14 cellular contexts compared by ENCODE assay signal in genomic region chr5:151038292-151038745, GRCh38. TPM values are rescaled to one million over a fixed set of nuclear protein-coding genes. Genes with fewer than 3 reads are reported as not detected.
DNase-seq lines count a peak whose midpoint lies in the region; ATAC-seq, FAIRE-seq and TF ChIP-seq lines count a peak whose summit lies in the region.
"Had no signal": no experiment of that assay in that cellular context is flagged by ENCODE, and none has a peak within 500 bp of the region (broad histone marks: within the 10 kb centered on the region; RNA-seq: fewer than 3 reads in every experiment).

No MANE protein-coding gene starts in this region.

- H3K9ac ChIP-seq in endothelial cell of umbilical vein (replicated peaks; ENCODE audit: extremely low read depth, insufficient read depth, low read length), result no peak overlapping the region

- no peak for DNase-seq in activated CD4-positive, alpha-beta memory T cell treated with anti-CD3 and anti-CD28 coated beads for 36 hours
- DNase-seq in activated CD4-positive, alpha-beta memory T cell treated with anti-CD3 and anti-CD28 coated beads, Interleukin-2, amount 10 ng/mL, durations not matched to agents 7 days and 5 days, result no peak
- DNase-seq in endothelial cell of umbilical vein (ENCODE audit: low read depth, low spot score), result no peak
- DNase-seq in tibial nerve (ENCODE audit: low spot score in 2 of 2), result no peak
- DNase-seq in MG63, result no peak
- no peak for DNase-seq in NCI-H2227 treated with DMSO at 0.1 percent for 48 hours (lab: John Stamatoyannopoulos, UW)
- DNase-seq: activated CD4-positive, alpha-beta T cell treated with anti-CD3 and anti-CD28 coated beads, Interleukin-2, amount 50 U/mL, for 1 hour; amygdala; erythroblast; immature natural killer cell; NCI-H510A treated with DMSO at 0.1 percent for 48 hours had no signal

- no peaks in the 10 kb centered on the region for H3K79me2 ChIP-seq in endothelial cell of umbilical vein (ENCODE audit: control insufficient read depth, insufficient read depth, low read length)

- H3K4me3 ChIP-seq in endothelial cell of umbilical vein (replicated peaks in 1 of 3; ENCODE audit: insufficient read depth in 1 of 3, low read depth in 1 of 3, low read length in 3 of 3) (no peak overlapping the region), tibial nerve (no peak overlapping the region), MG63 (no peak overlapping the region)

- H3K4me3 Mint-ChIP-seq in activated CD4-positive, alpha-beta memory T cell treated with anti-CD3 and anti-CD28 coated beads for 36 hours, result no peak overlapping the region
- no peak overlapping the region for H3K4me3 Mint-ChIP-seq in activated CD4-positive, alpha-beta memory T cell treated with anti-CD3 and anti-CD28 coated beads, Interleukin-2, amount 10 ng/mL, durations not matched to agents 7 days and 5 days
- no peak overlapping the region for H3K4me3 Mint-ChIP-seq in nephron
- H3K4me3 Mint-ChIP-seq: immature natural killer cell had no signal

- no peaks in the 10 kb centered on the region for H3K9me3 ChIP-seq in endothelial cell of umbilical vein (replicated peaks; ENCODE audit: control insufficient read depth, insufficient read depth, low read length)
- H3K9me3 ChIP-seq in tibial nerve, result no peaks in the 10 kb centered on the region
- no peaks in the 10 kb centered on the region for H3K9me3 ChIP-seq in MG63

- no peaks in the 10 kb centered on the region for H4K20me1 ChIP-seq in endothelial cell of umbilical vein (replicated peaks; ENCODE audit: control insufficient read depth, extremely low read depth, insufficient read depth, low read length)

- peaks cover 21% of the 10 kb centered on the region for H3K4me1 ChIP-seq in endothelial cell of umbilical vein (ENCODE audit: control insufficient read depth, extremely low read depth, insufficient read depth, low read length)
- peaks cover 0 to 43% (median 21%) of the 10 kb centered on the region in 4 donors for H3K4me1 ChIP-seq in tibial nerve

- no peaks in the 10 kb centered on the region for H3K27me3 ChIP-seq in endothelial cell of umbilical vein (ENCODE audit: control insufficient read depth in 2 of 2, insufficient read depth in 2 of 2, low read length in 2 of 2)
- no peaks in the 10 kb centered on the region for H3K27me3 ChIP-seq in tibial nerve
- H3K27me3 ChIP-seq in MG63, result no peaks in the 10 kb centered on the region

- no peaks in the 10 kb centered on the region for H3K9me3 Mint-ChIP-seq in activated CD4-positive, alpha-beta memory T cell treated with anti-CD3 and anti-CD28 coated beads for 36 hours
- H3K9me3 Mint-ChIP-seq in activated CD4-positive, alpha-beta memory T cell treated with anti-CD3 and anti-CD28 coated beads, Interleukin-2, amount 10 ng/mL, durations not matched to agents 7 days and 5 days, result no peaks in the 10 kb centered on the region
- no peaks in the 10 kb centered on the region for H3K9me3 Mint-ChIP-seq in nephron
- H3K9me3 Mint-ChIP-seq: immature natural killer cell had no signal

- intact Hi-C loops in activated CD4-positive, alpha-beta memory T cell treated with anti-CD3 and anti-CD28 coated beads for 36 hours (cut with micrococcal nuclease), result no loop called here
- intact Hi-C loops in endothelial cell of umbilical vein (cut with micrococcal nuclease), result loop anchor here (1.0 kb wide), 1 partner anchor 15 kb away; no protein-coding TSS in a partner anchor

- peak overlapping the region; percentile 36 for H3K27ac ChIP-seq in endothelial cell of umbilical vein (ENCODE audit: insufficient read depth, low read depth, low read length)
- H3K27ac ChIP-seq in tibial nerve, result peak overlapping the region; percentile 21 to 79 (median 65)

- H3K36me3 Mint-ChIP-seq in activated CD4-positive, alpha-beta memory T cell treated with anti-CD3 and anti-CD28 coated beads for 36 hours, result peaks cover 76% of the 10 kb centered on the region
- H3K36me3 Mint-ChIP-seq in activated CD4-positive, alpha-beta memory T cell treated with anti-CD3 and anti-CD28 coated beads, Interleukin-2, amount 10 ng/mL, durations not matched to agents 7 days and 5 days (ENCODE audit: low read depth), result peaks cover 85% of the 10 kb centered on the region
- H3K36me3 Mint-ChIP-seq in nephron (ENCODE audit: low read depth), result peaks cover 58% of the 10 kb centered on the region

- dilution Hi-C loops in endothelial cell of umbilical vein (cut with MboI; ENCODE audit: extremely low pct_ligation_motif_present, low sequenced_read_pairs), result loop anchor here (10.0 kb wide), 1 partner anchor 46 kb away; the partner anchor contains the start of gene TNIP1

- peaks cover 14 to 42% of the 10 kb centered on the region in 2 experiments for H3K36me3 ChIP-seq in endothelial cell of umbilical vein (ENCODE audit: control insufficient read depth in 2 of 2, extremely low read depth in 1 of 2, insufficient read depth in 2 of 2, low read length in 2 of 2)
- peaks cover 0 to 97% (median 38%) of the 10 kb centered on the region in 3 donors for H3K36me3 ChIP-seq in tibial nerve
- H3K36me3 ChIP-seq in MG63, result peaks cover 75% of the 10 kb centered on the region

- no peak for TF ChIP-seq POLR2A in endothelial cell of umbilical vein (IDR thresholded peaks at IDR 0.05; ENCODE audit: low read depth, low read length)
- no peak for TF ChIP-seq POLR2A in tibial nerve (IDR thresholded peaks at IDR 0.05)

- no peaks in the 10 kb centered on the region for H3K27me3 Mint-ChIP-seq in activated CD4-positive, alpha-beta memory T cell treated with anti-CD3 and anti-CD28 coated beads for 36 hours
- H3K27me3 Mint-ChIP-seq in activated CD4-positive, alpha-beta memory T cell treated with anti-CD3 and anti-CD28 coated beads, Interleukin-2, amount 10 ng/mL, durations not matched to agents 7 days and 5 days, result no peaks in the 10 kb centered on the region
- no peaks in the 10 kb centered on the region for H3K27me3 Mint-ChIP-seq in nephron (ENCODE audit: low read depth)

- TF ChIP-seq CTCF in endothelial cell of umbilical vein (IDR thresholded peaks at IDR 0.05; ENCODE audit: extremely low read depth in 1 of 2, insufficient read depth in 1 of 2, low read depth in 1 of 2, low read length in 2 of 2) (no peak), nephron (IDR thresholded peaks at IDR 0.05; ENCODE audit: unreplicated experiment in 3 of 3) (no peak), tibial nerve (IDR thresholded peaks at IDR 0.05) (no peak)

- CTCF ChIA-PET in activated CD4-positive, alpha-beta memory T cell treated with anti-CD3 and anti-CD28 coated beads for 36 hours (lab: Charles Lee), result interaction anchor here (1.2 to 7.9 kb wide), 4 partner anchors 10 to 127 kb away, joined by 4 to 47 read pairs (median 10); no protein-coding TSS in a partner anchor
- CTCF ChIA-PET in activated CD4-positive, alpha-beta memory T cell treated with anti-CD3 and anti-CD28 coated beads, Interleukin-2, amount 10 ng/mL, durations not matched to agents 7 days and 5 days (lab: Charles Lee), result no interaction called here
- CTCF ChIA-PET in endothelial cell of umbilical vein (lab: Charles Lee), result interaction anchor here (0.7 to 3.7 kb wide), 12 partner anchors 10 to 238 kb away, joined by 3 to 37 read pairs (median 6); no protein-coding TSS in a partner anchor

- ATAC-seq in GM21717 (IDR thresholded peaks at IDR 0.05; ENCODE audit: unreplicated experiment), result no peak

- no peaks in the 10 kb centered on the region for H3K9me1 ChIP-seq in endothelial cell of umbilical vein (replicated peaks; ENCODE audit: control insufficient read depth, extremely low read depth, insufficient read depth, low read length)

- no peak for TF ChIP-seq EP300 in tibial nerve (IDR thresholded peaks at IDR 0.05)

- peak; percentile 81 for FAIRE-seq in endothelial cell of umbilical vein (lab: Jason Lieb, UNC)

- POLR2A ChIA-PET in activated CD4-positive, alpha-beta memory T cell treated with anti-CD3 and anti-CD28 coated beads for 36 hours (lab: Charles Lee), result interaction anchor here (1.2 kb wide), 1 partner anchor 11 kb away, joined by 3 read pairs; no protein-coding TSS in a partner anchor
- POLR2A ChIA-PET in activated CD4-positive, alpha-beta memory T cell treated with anti-CD3 and anti-CD28 coated beads, Interleukin-2, amount 10 ng/mL, durations not matched to agents 7 days and 5 days (lab: Charles Lee), result no interaction called here
- POLR2A ChIA-PET in endothelial cell of umbilical vein (lab: Charles Lee), result no interaction called here

- H3K4me2 ChIP-seq in endothelial cell of umbilical vein (ENCODE audit: insufficient read depth, low read length), result peak overlapping the region; percentile 41

- 46 to 55% methylated on average over 10 of the region's 10 CpGs for WGBS in tibial nerve, 2 donors

- no peak overlapping the region for H2AFZ ChIP-seq in endothelial cell of umbilical vein (ENCODE audit: low read depth, low read length)

- peaks cover 10% of the 10 kb centered on the region for H3K4me1 Mint-ChIP-seq in activated CD4-positive, alpha-beta memory T cell treated with anti-CD3 and anti-CD28 coated beads for 36 hours (ENCODE audit: low read depth)
- peaks cover 10% of the 10 kb centered on the region for H3K4me1 Mint-ChIP-seq in activated CD4-positive, alpha-beta memory T cell treated with anti-CD3 and anti-CD28 coated beads, Interleukin-2, amount 10 ng/mL, durations not matched to agents 7 days and 5 days
- H3K4me1 Mint-ChIP-seq in nephron, result peaks cover 25% of the 10 kb centered on the region
- H3K4me1 Mint-ChIP-seq: immature natural killer cell had no signal

- no TSS peak for BruUV-seq in endothelial cell of umbilical vein (replicated peaks; lab: Mats Ljungman, UMichigan)

- peak overlapping the region; percentile 44 for H3K27ac Mint-ChIP-seq in activated CD4-positive, alpha-beta memory T cell treated with anti-CD3 and anti-CD28 coated beads for 36 hours
- no peak overlapping the region for H3K27ac Mint-ChIP-seq in activated CD4-positive, alpha-beta memory T cell treated with anti-CD3 and anti-CD28 coated beads, Interleukin-2, amount 10 ng/mL, durations not matched to agents 7 days and 5 days
- H3K27ac Mint-ChIP-seq in nephron, result peak overlapping the region; percentile 77 to 94 (median 87)

RNA-seq across cellular contexts. Expression of gene GPX3, which starts 17.9 kb away (rescaled TPM):
- not detected for total RNA-seq in activated CD4-positive, alpha-beta memory T cell treated with anti-CD3 and anti-CD28 coated beads for 36 hours
- not detected for total RNA-seq in activated CD4-positive, alpha-beta memory T cell treated with anti-CD3 and anti-CD28 coated beads, Interleukin-2, amount 10 ng/mL, durations not matched to agents 7 days and 5 days
- total RNA-seq in endothelial cell of umbilical vein (3.5 and 5.1 TPM in 2 replicates), tibial nerve (1,000 to 10,000 TPM; 3,864 to 9,036 (median 5,113) TPM)
- 17.1 and 17.7 TPM in 2 replicates for polyA plus RNA-seq in endothelial cell of umbilical vein
- polyA plus RNA-seq in endothelial cell of umbilical vein (2011; cell fraction: cytosol; rRNA removed), result 10.6 and 11.1 TPM in 2 replicates
- polyA plus RNA-seq in endothelial cell of umbilical vein (2011; cell fraction: nucleus; rRNA removed), result 3.2 TPM in 2 replicates
- polyA plus RNA-seq in endothelial cell of umbilical vein (2012), result 3.9 and 4.2 TPM in 2 replicates
- 17.1 and 22.3 TPM in 2 replicates for polyA minus RNA-seq in endothelial cell of umbilical vein
- polyA minus RNA-seq in endothelial cell of umbilical vein (2011; cell fraction: cytosol; rRNA and poly(A)+ RNA removed), result not detected
- 1.4 and 1.7 TPM in 2 replicates for polyA minus RNA-seq in endothelial cell of umbilical vein (2011; cell fraction: nucleus; rRNA and poly(A)+ RNA removed)
- total RNA-seq in MG63 (2014; rRNA removed; shearing (Covaris generic); ENCODE audit: low replicate concordance), result 2.3 and 5.6 TPM in 2 replicates
- total RNA-seq: A172 had no signal

RNA-seq across cellular contexts. Expression of gene TNIP1, which starts 42.5 kb away (rescaled TPM):
- 100 to 1,000 TPM; 388 to 401 TPM for total RNA-seq in activated CD4-positive, alpha-beta memory T cell treated with anti-CD3 and anti-CD28 coated beads for 36 hours
- 100 to 1,000 TPM; 188 to 201 TPM for total RNA-seq in activated CD4-positive, alpha-beta memory T cell treated with anti-CD3 and anti-CD28 coated beads, Interleukin-2, amount 10 ng/mL, durations not matched to agents 7 days and 5 days
- 87.0 and 96.8 TPM in 2 replicates for total RNA-seq in endothelial cell of umbilical vein
- 37.2 and 43.0 TPM in 2 replicates for polyA plus RNA-seq in endothelial cell of umbilical vein
- polyA plus RNA-seq in endothelial cell of umbilical vein (2011; cell fraction: cytosol; rRNA removed), result 56.0 and 62.7 TPM in 2 replicates
- polyA plus RNA-seq in endothelial cell of umbilical vein (2011; cell fraction: nucleus; rRNA removed), result 48.3 and 53.2 TPM in 2 replicates
- polyA plus RNA-seq in endothelial cell of umbilical vein (2012), result 50.7 and 56.8 TPM in 2 replicates
- 57.8 and 80.8 TPM in 2 replicates for polyA minus RNA-seq in endothelial cell of umbilical vein
- polyA minus RNA-seq in endothelial cell of umbilical vein (2011; cell fraction: cytosol; rRNA and poly(A)+ RNA removed), result 42.1 TPM
- 52.3 and 55.6 TPM in 2 replicates for polyA minus RNA-seq in endothelial cell of umbilical vein (2011; cell fraction: nucleus; rRNA and poly(A)+ RNA removed)
- 100 to 1,000 TPM in 1 of 4 donors, 10 to 100 TPM in 3; 91.2 to 108 (median 94.3) TPM for total RNA-seq in tibial nerve
- total RNA-seq in MG63 (2014; rRNA removed; shearing (Covaris generic); ENCODE audit: low replicate concordance), result 74.2 and 76.6 TPM in 2 replicates

Comparison
In these comparisons a context has a peak if more than half of its experiments do, and no peak if none do; other contexts are left out.
1. RNA of gene GPX3, which starts 17.9 kb away (total RNA-seq): 3,864 to 9,036 TPM in tibial nerve; 2.3 to 5.6 TPM in MG63, 3.5 to 5.1 TPM in endothelial cell of umbilical vein, not detected in activated CD4-positive, alpha-beta memory T cell treated with anti-CD3 and anti-CD28 coated beads for 36 hours and not detected in activated CD4-positive, alpha-beta memory T cell treated with anti-CD3 and anti-CD28 coated beads, Interleukin-2, amount 10 ng/mL, durations not matched to agents 7 days and 5 days; every median in the first group is over 100 times any median in the second.